Comparison of ENCODE assay signal across 1 cellular context in genomic region chr9:124110307-124110915, GRCh38.
TF ChIP-seq lines count a peak whose summit lies in the region.

No MANE protein-coding gene starts in this region.

TF ChIP-seq in HepG2, 621 proteins besides CTCF, POLR2A, EP300 and RAD21 (continued from another document and continues in another):
- TF ChIP-seq ZBTB39 (CRISPR knock-in tag; IDR thresholded peaks at IDR 0.05) (peak; percentile 97), FOXJ3 (CRISPR knock-in tag; IDR thresholded peaks at IDR 0.05; ENCODE audit: borderline replicate concordance) (peak; percentile 91), ELK4 (CRISPR knock-in tag; IDR thresholded peaks at IDR 0.05; ENCODE audit: borderline replicate concordance) (peak; percentile 99; the same call in 1 of the 2 replicates), ZNF678 (CRISPR knock-in tag; IDR thresholded peaks at IDR 0.05) (peak; percentile 99), SNAPC2 (CRISPR knock-in tag; IDR thresholded peaks at IDR 0.05) (peak; percentile 99), KLF16 (CRISPR knock-in tag; IDR thresholded peaks at IDR 0.05) (peak; percentile 99 to 100), ZFP36 (IDR thresholded peaks at IDR 0.05; ENCODE audit: borderline replicate concordance, low read depth, low read length, partially characterized antibody) (no peak), RFX3 (CRISPR knock-in tag; IDR thresholded peaks at IDR 0.05) (peak; percentile 83), MXI1 (IDR thresholded peaks at IDR 0.05; ENCODE audit: borderline replicate concordance, low read depth, low read length) (peak; percentile 81; the same call in 2 of the 3 replicates), HOXA5 (CRISPR knock-in tag; IDR thresholded peaks at IDR 0.05) (peak; percentile 100), ZNF660 (CRISPR knock-in tag; IDR thresholded peaks at IDR 0.05; ENCODE audit: borderline replicate concordance, low read depth) (peak; percentile 99), ZNF841 (CRISPR knock-in tag; IDR thresholded peaks at IDR 0.05; ENCODE audit: borderline replicate concordance) (peak; percentile 99), YY1 (IDR thresholded peaks at IDR 0.05; ENCODE audit: insufficient read depth, insufficient replicate concordance, low read depth, low read length) (no peak), ZNF629 (CRISPR knock-in tag; conservative IDR thresholded peaks at IDR 0.05) (peak; percentile 86), NR2C2 (CRISPR knock-in tag; IDR thresholded peaks at IDR 0.05; ENCODE audit: borderline replicate concordance) (0 out of 2 replicates have a peak, but pooled peaks have one; percentile 45), IKZF5 (CRISPR knock-in tag; IDR thresholded peaks at IDR 0.05) (peak; percentile 100), JDP2 (CRISPR knock-in tag; IDR thresholded peaks at IDR 0.05; ENCODE audit: borderline replicate concordance) (peak; percentile 99), MLLT10 (CRISPR knock-in tag; IDR thresholded peaks at IDR 0.05) (peak; percentile 100), CSRNP1 (CRISPR knock-in tag; IDR thresholded peaks at IDR 0.05) (peak; percentile 97; the same call in 1 of the 2 replicates), PAX8 (CRISPR knock-in tag; IDR thresholded peaks at IDR 0.05; ENCODE audit: borderline replicate concordance) (peak; percentile 98; the same call in 1 of the 2 replicates), BRCA1 (CRISPR knock-in tag; IDR thresholded peaks at IDR 0.05) (peak; percentile 100), HES4 (CRISPR knock-in tag; IDR thresholded peaks at IDR 0.05; ENCODE audit: borderline replicate concordance) (peak; percentile 100), ZNF24 (IDR thresholded peaks at IDR 0.05) (no peak), NCOA5 (CRISPR knock-in tag; IDR thresholded peaks at IDR 0.05) (peak; percentile 99), ZFP62 (CRISPR knock-in tag; IDR thresholded peaks at IDR 0.05) (no peak)
- TF ChIP-seq, protein P1, sequence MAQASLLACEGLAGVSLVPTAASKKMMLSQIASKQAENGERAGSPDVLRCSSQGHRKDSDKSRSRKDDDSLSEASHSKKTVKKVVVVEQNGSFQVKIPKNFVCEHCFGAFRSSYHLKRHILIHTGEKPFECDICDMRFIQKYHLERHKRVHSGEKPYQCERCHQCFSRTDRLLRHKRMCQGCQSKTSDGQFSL (CRISPR knock-in tag; IDR thresholded peaks at IDR 0.05), result peak; percentile 94
- TF ChIP-seq, protein P2, sequence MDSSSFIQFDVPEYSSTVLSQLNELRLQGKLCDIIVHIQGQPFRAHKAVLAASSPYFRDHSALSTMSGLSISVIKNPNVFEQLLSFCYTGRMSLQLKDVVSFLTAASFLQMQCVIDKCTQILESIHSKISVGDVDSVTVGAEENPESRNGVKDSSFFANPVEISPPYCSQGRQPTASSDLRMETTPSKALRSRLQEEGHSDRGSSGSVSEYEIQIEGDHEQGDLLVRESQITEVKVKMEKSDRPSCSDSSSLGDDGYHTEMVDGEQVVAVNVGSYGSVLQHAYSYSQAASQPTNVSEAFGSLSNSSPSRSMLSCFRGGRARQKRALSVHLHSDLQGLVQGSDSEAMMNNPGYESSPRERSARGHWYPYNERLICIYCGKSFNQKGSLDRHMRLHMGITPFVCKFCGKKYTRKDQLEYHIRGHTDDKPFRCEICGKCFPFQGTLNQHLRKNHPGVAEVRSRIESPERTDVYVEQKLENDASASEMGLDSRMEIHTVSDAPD (CRISPR knock-in tag; IDR thresholded peaks at IDR 0.05), result peak; percentile 91
- TF ChIP-seq, protein P3, sequence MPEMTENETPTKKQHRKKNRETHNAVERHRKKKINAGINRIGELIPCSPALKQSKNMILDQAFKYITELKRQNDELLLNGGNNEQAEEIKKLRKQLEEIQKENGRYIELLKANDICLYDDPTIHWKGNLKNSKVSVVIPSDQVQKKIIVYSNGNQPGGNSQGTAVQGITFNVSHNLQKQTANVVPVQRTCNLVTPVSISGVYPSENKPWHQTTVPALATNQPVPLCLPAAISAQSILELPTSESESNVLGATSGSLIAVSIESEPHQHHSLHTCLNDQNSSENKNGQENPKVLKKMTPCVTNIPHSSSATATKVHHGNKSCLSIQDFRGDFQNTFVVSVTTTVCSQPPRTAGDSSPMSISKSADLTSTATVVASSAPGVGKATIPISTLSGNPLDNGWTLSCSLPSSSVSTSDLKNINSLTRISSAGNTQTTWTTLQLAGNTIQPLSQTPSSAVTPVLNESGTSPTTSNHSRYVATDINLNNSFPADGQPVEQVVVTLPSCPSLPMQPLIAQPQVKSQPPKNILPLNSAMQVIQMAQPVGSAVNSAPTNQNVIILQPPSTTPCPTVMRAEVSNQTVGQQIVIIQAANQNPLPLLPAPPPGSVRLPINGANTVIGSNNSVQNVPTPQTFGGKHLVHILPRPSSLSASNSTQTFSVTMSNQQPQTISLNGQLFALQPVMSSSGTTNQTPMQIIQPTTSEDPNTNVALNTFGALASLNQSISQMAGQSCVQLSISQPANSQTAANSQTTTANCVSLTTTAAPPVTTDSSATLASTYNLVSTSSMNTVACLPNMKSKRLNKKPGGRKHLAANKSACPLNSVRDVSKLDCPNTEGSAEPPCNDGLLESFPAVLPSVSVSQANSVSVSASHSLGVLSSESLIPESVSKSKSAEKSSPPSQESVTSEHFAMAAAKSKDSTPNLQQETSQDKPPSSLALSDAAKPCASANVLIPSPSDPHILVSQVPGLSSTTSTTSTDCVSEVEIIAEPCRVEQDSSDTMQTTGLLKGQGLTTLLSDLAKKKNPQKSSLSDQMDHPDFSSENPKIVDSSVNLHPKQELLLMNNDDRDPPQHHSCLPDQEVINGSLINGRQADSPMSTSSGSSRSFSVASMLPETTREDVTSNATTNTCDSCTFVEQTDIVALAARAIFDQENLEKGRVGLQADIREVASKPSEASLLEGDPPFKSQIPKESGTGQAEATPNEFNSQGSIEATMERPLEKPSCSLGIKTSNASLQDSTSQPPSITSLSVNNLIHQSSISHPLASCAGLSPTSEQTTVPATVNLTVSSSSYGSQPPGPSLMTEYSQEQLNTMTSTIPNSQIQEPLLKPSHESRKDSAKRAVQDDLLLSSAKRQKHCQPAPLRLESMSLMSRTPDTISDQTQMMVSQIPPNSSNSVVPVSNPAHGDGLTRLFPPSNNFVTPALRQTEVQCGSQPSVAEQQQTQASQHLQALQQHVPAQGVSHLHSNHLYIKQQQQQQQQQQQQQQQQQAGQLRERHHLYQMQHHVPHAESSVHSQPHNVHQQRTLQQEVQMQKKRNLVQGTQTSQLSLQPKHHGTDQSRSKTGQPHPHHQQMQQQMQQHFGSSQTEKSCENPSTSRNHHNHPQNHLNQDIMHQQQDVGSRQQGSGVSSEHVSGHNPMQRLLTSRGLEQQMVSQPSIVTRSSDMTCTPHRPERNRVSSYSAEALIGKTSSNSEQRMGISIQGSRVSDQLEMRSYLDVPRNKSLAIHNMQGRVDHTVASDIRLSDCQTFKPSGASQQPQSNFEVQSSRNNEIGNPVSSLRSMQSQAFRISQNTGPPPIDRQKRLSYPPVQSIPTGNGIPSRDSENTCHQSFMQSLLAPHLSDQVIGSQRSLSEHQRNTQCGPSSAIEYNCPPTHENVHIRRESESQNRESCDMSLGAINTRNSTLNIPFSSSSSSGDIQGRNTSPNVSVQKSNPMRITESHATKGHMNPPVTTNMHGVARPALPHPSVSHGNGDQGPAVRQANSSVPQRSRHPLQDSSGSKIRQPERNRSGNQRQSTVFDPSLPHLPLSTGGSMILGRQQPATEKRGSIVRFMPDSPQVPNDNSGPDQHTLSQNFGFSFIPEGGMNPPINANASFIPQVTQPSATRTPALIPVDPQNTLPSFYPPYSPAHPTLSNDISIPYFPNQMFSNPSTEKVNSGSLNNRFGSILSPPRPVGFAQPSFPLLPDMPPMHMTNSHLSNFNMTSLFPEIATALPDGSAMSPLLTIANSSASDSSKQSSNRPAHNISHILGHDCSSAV (CRISPR knock-in tag; IDR thresholded peaks at IDR 0.05; ENCODE audit: borderline replicate concordance), result peak; percentile 97; the same call in 1 of the 2 replicates
- TF ChIP-seq, protein P4, sequence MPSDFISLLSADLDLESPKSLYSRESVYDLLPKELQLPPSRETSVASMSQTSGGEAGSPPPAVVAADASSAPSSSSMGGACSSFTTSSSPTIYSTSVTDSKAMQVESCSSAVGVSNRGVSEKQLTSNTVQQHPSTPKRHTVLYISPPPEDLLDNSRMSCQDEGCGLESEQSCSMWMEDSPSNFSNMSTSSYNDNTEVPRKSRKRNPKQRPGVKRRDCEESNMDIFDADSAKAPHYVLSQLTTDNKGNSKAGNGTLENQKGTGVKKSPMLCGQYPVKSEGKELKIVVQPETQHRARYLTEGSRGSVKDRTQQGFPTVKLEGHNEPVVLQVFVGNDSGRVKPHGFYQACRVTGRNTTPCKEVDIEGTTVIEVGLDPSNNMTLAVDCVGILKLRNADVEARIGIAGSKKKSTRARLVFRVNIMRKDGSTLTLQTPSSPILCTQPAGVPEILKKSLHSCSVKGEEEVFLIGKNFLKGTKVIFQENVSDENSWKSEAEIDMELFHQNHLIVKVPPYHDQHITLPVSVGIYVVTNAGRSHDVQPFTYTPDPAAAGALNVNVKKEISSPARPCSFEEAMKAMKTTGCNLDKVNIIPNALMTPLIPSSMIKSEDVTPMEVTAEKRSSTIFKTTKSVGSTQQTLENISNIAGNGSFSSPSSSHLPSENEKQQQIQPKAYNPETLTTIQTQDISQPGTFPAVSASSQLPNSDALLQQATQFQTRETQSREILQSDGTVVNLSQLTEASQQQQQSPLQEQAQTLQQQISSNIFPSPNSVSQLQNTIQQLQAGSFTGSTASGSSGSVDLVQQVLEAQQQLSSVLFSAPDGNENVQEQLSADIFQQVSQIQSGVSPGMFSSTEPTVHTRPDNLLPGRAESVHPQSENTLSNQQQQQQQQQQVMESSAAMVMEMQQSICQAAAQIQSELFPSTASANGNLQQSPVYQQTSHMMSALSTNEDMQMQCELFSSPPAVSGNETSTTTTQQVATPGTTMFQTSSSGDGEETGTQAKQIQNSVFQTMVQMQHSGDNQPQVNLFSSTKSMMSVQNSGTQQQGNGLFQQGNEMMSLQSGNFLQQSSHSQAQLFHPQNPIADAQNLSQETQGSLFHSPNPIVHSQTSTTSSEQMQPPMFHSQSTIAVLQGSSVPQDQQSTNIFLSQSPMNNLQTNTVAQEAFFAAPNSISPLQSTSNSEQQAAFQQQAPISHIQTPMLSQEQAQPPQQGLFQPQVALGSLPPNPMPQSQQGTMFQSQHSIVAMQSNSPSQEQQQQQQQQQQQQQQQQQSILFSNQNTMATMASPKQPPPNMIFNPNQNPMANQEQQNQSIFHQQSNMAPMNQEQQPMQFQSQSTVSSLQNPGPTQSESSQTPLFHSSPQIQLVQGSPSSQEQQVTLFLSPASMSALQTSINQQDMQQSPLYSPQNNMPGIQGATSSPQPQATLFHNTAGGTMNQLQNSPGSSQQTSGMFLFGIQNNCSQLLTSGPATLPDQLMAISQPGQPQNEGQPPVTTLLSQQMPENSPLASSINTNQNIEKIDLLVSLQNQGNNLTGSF (CRISPR knock-in tag; IDR thresholded peaks at IDR 0.05), result peak; percentile 100
- TF ChIP-seq, protein P5, sequence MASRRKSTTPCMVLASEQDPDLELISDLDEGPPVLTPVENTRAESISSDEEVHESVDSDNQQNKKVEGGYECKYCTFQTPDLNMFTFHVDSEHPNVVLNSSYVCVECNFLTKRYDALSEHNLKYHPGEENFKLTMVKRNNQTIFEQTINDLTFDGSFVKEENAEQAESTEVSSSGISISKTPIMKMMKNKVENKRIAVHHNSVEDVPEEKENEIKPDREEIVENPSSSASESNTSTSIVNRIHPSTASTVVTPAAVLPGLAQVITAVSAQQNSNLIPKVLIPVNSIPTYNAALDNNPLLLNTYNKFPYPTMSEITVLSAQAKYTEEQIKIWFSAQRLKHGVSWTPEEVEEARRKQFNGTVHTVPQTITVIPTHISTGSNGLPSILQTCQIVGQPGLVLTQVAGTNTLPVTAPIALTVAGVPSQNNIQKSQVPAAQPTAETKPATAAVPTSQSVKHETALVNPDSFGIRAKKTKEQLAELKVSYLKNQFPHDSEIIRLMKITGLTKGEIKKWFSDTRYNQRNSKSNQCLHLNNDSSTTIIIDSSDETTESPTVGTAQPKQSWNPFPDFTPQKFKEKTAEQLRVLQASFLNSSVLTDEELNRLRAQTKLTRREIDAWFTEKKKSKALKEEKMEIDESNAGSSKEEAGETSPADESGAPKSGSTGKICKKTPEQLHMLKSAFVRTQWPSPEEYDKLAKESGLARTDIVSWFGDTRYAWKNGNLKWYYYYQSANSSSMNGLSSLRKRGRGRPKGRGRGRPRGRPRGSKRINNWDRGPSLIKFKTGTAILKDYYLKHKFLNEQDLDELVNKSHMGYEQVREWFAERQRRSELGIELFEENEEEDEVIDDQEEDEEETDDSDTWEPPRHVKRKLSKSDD (CRISPR knock-in tag; IDR thresholded peaks at IDR 0.05; ENCODE audit: low read depth), result peak; percentile 99
